10 cellular contexts compared by ENCODE assay signal in the genomic region with DNA sequence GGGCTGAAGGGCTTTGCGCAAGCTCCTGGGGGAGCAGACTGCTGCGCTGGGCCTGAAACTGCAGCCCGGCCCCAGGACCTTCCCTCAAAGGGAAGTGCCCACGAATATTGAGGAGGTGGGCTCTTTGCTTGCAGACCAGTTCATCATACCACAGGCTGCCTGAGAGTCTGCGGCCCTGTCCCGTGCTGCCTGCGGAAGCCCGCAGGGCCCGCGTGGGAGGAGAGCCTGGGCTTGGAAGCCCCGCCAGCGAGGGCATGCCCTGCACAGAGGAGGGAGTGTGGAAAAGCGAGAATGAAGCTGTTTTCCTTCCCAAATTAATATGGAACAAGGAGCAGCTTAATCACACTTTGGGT.
DNase-seq lines count a peak whose midpoint lies in the region; ATAC-seq and TF ChIP-seq lines count a peak whose summit lies in the region.
"Had no signal": no experiment of that assay in that cellular context is flagged by ENCODE, and none has a peak within 500 bp of the region (broad histone marks: within the 10 kb centered on the region; RNA-seq: fewer than 3 reads in every experiment).

No MANE protein-coding gene starts in this region.

- H3K4me3 ChIP-seq in right atrium auricular region = peak overlapping the region; percentile 54 to 71
- H3K4me3 ChIP-seq: GM12878 had no signal

- no peak for DNase-seq in right atrium auricular region (ENCODE audit: low spot score)
- DNase-seq in Right ventricle myocardium inferior (ENCODE audit: missing footprints) = no peak
- DNase-seq in MCF 10A (ENCODE audit: unreplicated experiment) = no peak
- DNase-seq in natural killer cell treated with Interleukin-12 subunit alpha and Interleukin-12 subunit beta and Interleukin-15 and Interleukin-18, amount 100 ng/mL, for 72 hours (ENCODE audit: low spot score) = no peak
- no peak for DNase-seq in NCI-H187 treated with DMSO at 0.1 percent for 48 hours (lab: John Stamatoyannopoulos, UW)
- DNase-seq in middle frontal gyrus (ENCODE audit: extremely low spot score, low spot score) = no peak
- DNase-seq in ecto neural progenitor cell (ENCODE audit: low spot score) = no peak
- DNase-seq: NCI-H774 had no signal

- no peaks in the 10 kb centered on the region for H3K9me3 ChIP-seq in right atrium auricular region

- intact Hi-C loops in Right ventricle myocardium inferior (cut with DNase I) = no loop called here
- intact Hi-C loops in MCF 10A (cut with micrococcal nuclease) = no loop called here

- no peaks in the 10 kb centered on the region for H3K27me3 ChIP-seq in right atrium auricular region

- H3K27me3 Mint-ChIP-seq in MCF 10A (ENCODE audit: insufficient read depth, unreplicated experiment) = no peaks in the 10 kb centered on the region
- no peaks in the 10 kb centered on the region for H3K27me3 Mint-ChIP-seq in natural killer cell treated with Interleukin-12 subunit alpha and Interleukin-12 subunit beta and Interleukin-15 and Interleukin-18, amount 100 ng/mL, for 72 hours

- H3K4me3 Mint-ChIP-seq in MCF 10A (ENCODE audit: unreplicated experiment) = peak overlapping the region; percentile 52
- H3K4me3 Mint-ChIP-seq in natural killer cell treated with Interleukin-12 subunit alpha and Interleukin-12 subunit beta and Interleukin-15 and Interleukin-18, amount 100 ng/mL, for 72 hours = peak overlapping the region; percentile 76

- no peak overlapping the region for H3K27ac ChIP-seq in right atrium auricular region

- no TSS peak for BruUV-seq in MCF 10A (replicated peaks; lab: Mats Ljungman, UMichigan)

- CTCF ChIA-PET in MCF 10A (lab: Yijun Ruan, JAX) = interaction anchor here (0.5 to 2.6 kb wide), 12 partner anchors 12 to 1603 kb away, joined by 3 to 11 read pairs (median 4); no protein-coding TSS in a partner anchor

- no peaks in the 10 kb centered on the region for H3K36me3 ChIP-seq in right atrium auricular region

- no peaks in the 10 kb centered on the region for H3K36me3 Mint-ChIP-seq in MCF 10A (ENCODE audit: insufficient read depth, unreplicated experiment)
- no peaks in the 10 kb centered on the region for H3K36me3 Mint-ChIP-seq in natural killer cell treated with Interleukin-12 subunit alpha and Interleukin-12 subunit beta and Interleukin-15 and Interleukin-18, amount 100 ng/mL, for 72 hours

- H3K9me3 Mint-ChIP-seq in MCF 10A (ENCODE audit: unreplicated experiment) = no peaks in the 10 kb centered on the region
- no peaks in the 10 kb centered on the region for H3K9me3 Mint-ChIP-seq in natural killer cell treated with Interleukin-12 subunit alpha and Interleukin-12 subunit beta and Interleukin-15 and Interleukin-18, amount 100 ng/mL, for 72 hours

- POLR2A ChIA-PET in MCF 10A (lab: Yijun Ruan, JAX) = interaction anchor here (0.6 to 0.7 kb wide), 2 partner anchors 383 to 568 kb away, joined by 3 read pairs; no protein-coding TSS in a partner anchor

- ATAC-seq in Right ventricle myocardium inferior = no peak
- peak in 1 of 2 donors; percentile 1 for ATAC-seq in natural killer cell treated with Interleukin-12 subunit alpha and Interleukin-12 subunit beta and Interleukin-15 and Interleukin-18, amount 100 ng/mL, for 72 hours
- no peak for ATAC-seq in GM21825 (IDR thresholded peaks at IDR 0.05; ENCODE audit: unreplicated experiment)

- H3K4me1 Mint-ChIP-seq in MCF 10A (ENCODE audit: insufficient read depth, unreplicated experiment) = no peaks in the 10 kb centered on the region
- H3K4me1 Mint-ChIP-seq in natural killer cell treated with Interleukin-12 subunit alpha and Interleukin-12 subunit beta and Interleukin-15 and Interleukin-18, amount 100 ng/mL, for 72 hours (ENCODE audit: low read depth in 2 of 2) = peaks cover 9 to 12% of the 10 kb centered on the region in 2 donors

- TF ChIP-seq CTCF in right atrium auricular region (IDR thresholded peaks at IDR 0.05) = no peak
- TF ChIP-seq CTCF in MCF 10A (IDR thresholded peaks at IDR 0.05; ENCODE audit: unreplicated experiment) = no peak

- H3K27ac Mint-ChIP-seq in MCF 10A (ENCODE audit: low read depth, unreplicated experiment) = no peak overlapping the region
- H3K27ac Mint-ChIP-seq in natural killer cell treated with Interleukin-12 subunit alpha and Interleukin-12 subunit beta and Interleukin-15 and Interleukin-18, amount 100 ng/mL, for 72 hours = peak overlapping the region in 1 of 2 donors; percentile 47

- peaks cover 0 to 13% of the 10 kb centered on the region in 2 donors for H3K4me1 ChIP-seq in right atrium auricular region
